Comparison of ENCODE assay signal across 10 cellular contexts in genomic region chr3:57852896-57853295, GRCh38.
DNase-seq lines count a peak whose midpoint lies in the region; ATAC-seq and TF ChIP-seq lines count a peak whose summit lies in the region.
"Had no signal": no experiment of that assay in that cellular context is flagged by ENCODE, and none has a peak within 500 bp of the region (broad histone marks: within the 10 kb centered on the region; RNA-seq: fewer than 3 reads in every experiment).

No MANE protein-coding gene starts in this region.

- no peak for ATAC-seq in HCT116
- no peak for ATAC-seq in naive thymus-derived CD8-positive, alpha-beta T cell

- H3K4me3 ChIP-seq in AG04450 (ENCODE audit: low read depth, low read length): no peak overlapping the region
- no peak overlapping the region for H3K4me3 ChIP-seq in HCT116 (replicated peaks in 1 of 2; ENCODE audit: low read depth in 1 of 2, low read length in 2 of 2)
- H3K4me3 ChIP-seq in ascending aorta: no peak overlapping the region
- H3K4me3 ChIP-seq in kidney epithelial cell (ENCODE audit: low read depth, low read length): no peak overlapping the region
- H3K4me3 ChIP-seq in H7 (ENCODE audit: insufficient read depth, low read depth, low read length): no peak overlapping the region
- no peak overlapping the region for H3K4me3 ChIP-seq in sigmoid colon
- H3K4me3 ChIP-seq: thoracic aorta had no signal

- no peak for TF ChIP-seq EP300 in sigmoid colon (IDR thresholded peaks at IDR 0.05)

- no peak overlapping the region for H3K4me2 ChIP-seq in HCT116 (ENCODE audit: low read length)

- H3K36me3 ChIP-seq in HCT116 (ENCODE audit: control insufficient read depth in 1 of 2, insufficient read depth in 2 of 2, low read length in 2 of 2) (peaks cover 4 to 6% of the 10 kb centered on the region in 2 experiments; a peak in 3 of 4 replicates), ascending aorta (peaks cover 4 to 6% of the 10 kb centered on the region in 2 donors), kidney epithelial cell (ENCODE audit: control insufficient read depth, insufficient read depth, low read length) (no peaks in the 10 kb centered on the region), H7 (replicated peaks; ENCODE audit: control insufficient read depth, insufficient read depth, low read length) (no peaks in the 10 kb centered on the region), sigmoid colon (peaks cover 0 to 12% (median 0%) of the 10 kb centered on the region in 4 donors)

- H3K9ac ChIP-seq in HCT116 (ENCODE audit: low read length): no peak overlapping the region

- no peaks in the 10 kb centered on the region for H3K9me2 ChIP-seq in HCT116 (ENCODE audit: insufficient read depth)

- H3K4me3 Mint-ChIP-seq in naive thymus-derived CD8-positive, alpha-beta T cell: no peak overlapping the region

- H3K27ac ChIP-seq in AG04450 (ENCODE audit: low read depth, low read length): no peak overlapping the region
- no peak overlapping the region for H3K27ac ChIP-seq in HCT116 (ENCODE audit: low read depth, low read length)
- no peak overlapping the region for H3K27ac ChIP-seq in ascending aorta
- H3K27ac ChIP-seq in sigmoid colon: no peak overlapping the region
- H3K27ac ChIP-seq: thoracic aorta had no signal

- TF ChIP-seq CTCF in AG04450 (IDR thresholded peaks at IDR 0.05; ENCODE audit: low read depth, low read length): peak; percentile 47
- peak in 2 of 3 experiments; percentile 25 to 48; a peak in 3 of 6 replicates for TF ChIP-seq CTCF in HCT116 (IDR thresholded peaks at IDR 0.05 in 2 of 3, conservative IDR thresholded peaks at IDR 0.05 in 1 of 3; ENCODE audit: borderline replicate concordance in 1 of 3, insufficient read depth in 1 of 3, low read depth in 2 of 3, low read length in 2 of 3)
- peak in 2 of 3 experiments; percentile 33 to 51 for TF ChIP-seq CTCF in ascending aorta (IDR thresholded peaks at IDR 0.05)
- TF ChIP-seq CTCF in kidney epithelial cell (IDR thresholded peaks at IDR 0.05; ENCODE audit: insufficient read depth, low read length, poor library complexity, severe bottlenecking): peak; percentile 23
- TF ChIP-seq CTCF in sigmoid colon (IDR thresholded peaks at IDR 0.05): peak in 1 of 4 experiments; percentile 23

- H3K36me3 Mint-ChIP-seq in naive thymus-derived CD8-positive, alpha-beta T cell: peaks cover 0 to 54% (median 4%) of the 10 kb centered on the region in 3 donors

- no peak for DNase-seq in AG04450 (ENCODE audit: low read depth, low spot score)
- no peak for DNase-seq in HCT116 (ENCODE audit: low read depth, low spot score)
- DNase-seq in ascending aorta (ENCODE audit: low spot score in 2 of 2): no peak
- no peak for DNase-seq in kidney epithelial cell (ENCODE audit: low read depth)
- no peak for DNase-seq in H7
- DNase-seq in sigmoid colon: no peak
- no peak for DNase-seq in naive thymus-derived CD8-positive, alpha-beta T cell
- DNase-seq in SK-N-DZ (ENCODE audit: low spot score): no peak
- DNase-seq: NCI-H2171 had no signal

- H3K4me1 ChIP-seq in HCT116 (ENCODE audit: control insufficient read depth in 1 of 2, insufficient read depth in 2 of 2, low read length in 2 of 2): no peaks in the 10 kb centered on the region
- H3K4me1 ChIP-seq in ascending aorta: no peaks in the 10 kb centered on the region
- H3K4me1 ChIP-seq in sigmoid colon: peaks cover 0 to 7% (median 3%) of the 10 kb centered on the region in 4 donors

- peak; percentile 58 for TF ChIP-seq RAD21 in HCT116 (IDR thresholded peaks at IDR 0.05; ENCODE audit: low read depth)

- H3K27me3 ChIP-seq in AG04450 (ENCODE audit: control insufficient read depth, insufficient read depth, low read length) (no peaks in the 10 kb centered on the region), HCT116 (ENCODE audit: insufficient read depth, low read length) (no peaks in the 10 kb centered on the region), ascending aorta (no peaks in the 10 kb centered on the region), kidney epithelial cell (ENCODE audit: control insufficient read depth, insufficient read depth, low read length) (no peaks in the 10 kb centered on the region), H7 (ENCODE audit: control insufficient read depth, insufficient read depth, low read length) (no peaks in the 10 kb centered on the region), sigmoid colon (no peaks in the 10 kb centered on the region)

- TSS peak; percentile 18 for BruUV-seq in HCT116 (replicated peaks; lab: Mats Ljungman, UMichigan)

- H3K9me3 ChIP-seq in AG04450 (ENCODE audit: control insufficient read depth, insufficient read depth, low read length): no peaks in the 10 kb centered on the region
- H3K9me3 ChIP-seq in HCT116 (ENCODE audit: control insufficient read depth in 1 of 2, insufficient read depth in 1 of 2, low read depth in 1 of 2, low read length in 2 of 2): no peaks in the 10 kb centered on the region
- H3K9me3 ChIP-seq in ascending aorta: no peaks in the 10 kb centered on the region
- no peaks in the 10 kb centered on the region for H3K9me3 ChIP-seq in sigmoid colon
- H3K9me3 ChIP-seq: thoracic aorta had no signal

- H4K20me1 ChIP-seq in HCT116 (ENCODE audit: insufficient read depth): no peaks in the 10 kb centered on the region

- H3K27me3 Mint-ChIP-seq in naive thymus-derived CD8-positive, alpha-beta T cell: no peaks in the 10 kb centered on the region

- H2AFZ ChIP-seq in HCT116 (ENCODE audit: low read depth, low read length, poor library complexity, severe bottlenecking): no peak overlapping the region

- POLR2A ChIA-PET in AG04450 (lab: Yijun Ruan, JAX): interaction anchor here (0.6 to 1.0 kb wide), 3 partner anchors 191 to 283 kb away, joined by 3 read pairs; partner anchors contain the start of gene ARF4
- POLR2A ChIA-PET in HCT116 (lab: Charles Lee): no interaction called here
- POLR2A ChIA-PET in naive thymus-derived CD8-positive, alpha-beta T cell (lab: Charles Lee): interaction anchor here (1.6 kb wide), 1 partner anchor 456 kb away, joined by 5 read pairs; no protein-coding TSS in a partner anchor

- CTCF ChIA-PET in AG04450 (lab: Charles Lee) (interaction anchor here (0.5 to 2.2 kb wide), 37 partner anchors 9 to 756 kb away, joined by 3 to 40 read pairs (median 4); no protein-coding TSS in a partner anchor), HCT116 (lab: Charles Lee) (interaction anchor here (0.8 to 2.3 kb wide), 7 partner anchors 11 to 754 kb away, joined by 3 to 6 read pairs (median 3); no protein-coding TSS in a partner anchor)

- peaks cover 0 to 7% (median 0%) of the 10 kb centered on the region in 4 donors for H3K4me1 Mint-ChIP-seq in naive thymus-derived CD8-positive, alpha-beta T cell

- H3K27ac Mint-ChIP-seq in naive thymus-derived CD8-positive, alpha-beta T cell: no peak overlapping the region

- 93 to 96% methylated on average over 1 of the region's 1 CpG for WGBS in sigmoid colon, 2 donors

- intact Hi-C loops in HCT116 (cut with micrococcal nuclease) (loop anchor here (1.0 to 10.0 kb wide), 3 partner anchors 207 to 748 kb away; no protein-coding TSS in a partner anchor), ascending aorta (cut with DNase I) (loop anchor here (5.0 to 10.0 kb wide), 2 partner anchors 96 to 208 kb away; partner anchors contain the start of gene SLMAP), sigmoid colon (cut with DNase I) (loop anchor here (10.0 kb wide), 1 partner anchor 458 kb away; no protein-coding TSS in a partner anchor)

- H3K79me2 ChIP-seq in HCT116 (ENCODE audit: insufficient read depth, low read length): no peaks in the 10 kb centered on the region

- no peaks in the 10 kb centered on the region for H3K9me3 Mint-ChIP-seq in naive thymus-derived CD8-positive, alpha-beta T cell

- RAD21 ChIA-PET in HCT116 (lab: Charles Lee; ENCODE audit: low non-redundant PET in 1 of 2, low total read pairs in 2 of 2, uncharacterized antibody in 2 of 2, unreplicated experiment in 2 of 2): no interaction called here

- no peak for TF ChIP-seq POLR2A in HCT116 (IDR thresholded peaks at IDR 0.05; ENCODE audit: borderline replicate concordance, extremely low read depth, insufficient read depth, insufficient read length)
- TF ChIP-seq POLR2A in sigmoid colon (IDR thresholded peaks at IDR 0.05): no peak

TF ChIP-seq in HCT116, 20 proteins besides CTCF, POLR2A, EP300 and RAD21:
- no peak for TF ChIP-seq CEBPB (IDR thresholded peaks at IDR 0.05; ENCODE audit: low read depth)
- TF ChIP-seq JUND (IDR thresholded peaks at IDR 0.05): no peak
- TF ChIP-seq CBX3 (IDR thresholded peaks at IDR 0.05; ENCODE audit: low read depth): no peak
- TF ChIP-seq ZNF274 (IDR thresholded peaks at IDR 0.05; ENCODE audit: low read depth, low read length): no peak
- TF ChIP-seq EZH2 (IDR thresholded peaks at IDR 0.05): no peak
TF ChIP-seq in HCT116: peak in this region for 0.
